1 cellular context compared by ENCODE assay signal in the genomic region with DNA sequence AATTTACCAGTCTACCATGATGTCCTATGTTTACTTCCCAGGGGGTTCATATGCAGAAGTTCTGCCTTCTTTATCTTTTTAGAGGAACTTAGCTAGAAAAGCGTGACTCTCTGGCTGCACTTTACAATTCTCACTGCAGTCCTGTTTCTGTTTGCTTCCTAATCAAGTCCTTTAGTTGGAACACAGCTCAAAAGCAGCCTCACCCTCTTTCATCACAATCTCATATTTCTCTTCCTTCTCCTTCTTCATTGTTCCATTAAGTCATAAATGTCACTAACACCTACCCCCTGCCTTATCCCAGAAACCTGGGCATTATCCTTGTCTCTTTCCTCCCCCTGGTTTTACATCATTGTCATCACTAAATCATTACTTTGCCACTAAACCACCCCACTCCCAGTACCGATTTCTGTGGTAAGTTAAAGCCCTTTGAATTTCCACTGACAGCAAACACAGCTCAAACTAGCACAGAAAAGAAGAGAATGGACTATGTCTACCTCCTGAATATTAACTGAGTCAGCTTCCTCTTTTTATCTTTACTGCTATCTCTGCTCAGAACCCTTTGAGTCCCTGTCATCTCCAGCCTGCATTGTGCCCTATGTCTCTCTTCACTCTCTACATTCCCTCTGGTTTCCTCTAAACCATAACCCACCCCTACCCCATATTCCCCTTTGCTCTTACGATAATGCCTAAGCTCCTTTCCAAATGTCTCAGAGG.
TF ChIP-seq lines count a peak whose summit lies in the region.

No MANE protein-coding gene starts in this region.

TF ChIP-seq in WTC11, 78 proteins besides CTCF, POLR2A, EP300 and RAD21 (continued from another document):
- TF ChIP-seq, protein P1, sequence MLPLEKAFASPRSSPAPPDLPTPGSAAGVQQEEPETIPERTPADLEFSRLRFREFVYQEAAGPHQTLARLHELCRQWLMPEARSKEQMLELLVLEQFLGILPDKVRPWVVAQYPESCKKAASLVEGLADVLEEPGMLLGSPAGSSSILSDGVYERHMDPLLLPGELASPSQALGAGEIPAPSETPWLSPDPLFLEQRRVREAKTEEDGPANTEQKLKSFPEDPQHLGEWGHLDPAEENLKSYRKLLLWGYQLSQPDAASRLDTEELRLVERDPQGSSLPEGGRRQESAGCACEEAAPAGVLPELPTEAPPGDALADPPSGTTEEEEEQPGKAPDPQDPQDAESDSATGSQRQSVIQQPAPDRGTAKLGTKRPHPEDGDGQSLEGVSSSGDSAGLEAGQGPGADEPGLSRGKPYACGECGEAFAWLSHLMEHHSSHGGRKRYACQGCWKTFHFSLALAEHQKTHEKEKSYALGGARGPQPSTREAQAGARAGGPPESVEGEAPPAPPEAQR (CRISPR knock-in tag; IDR thresholded peaks at IDR 0.05), result no peak
- TF ChIP-seq ZNF263 (CRISPR knock-in tag; IDR thresholded peaks at IDR 0.05; ENCODE audit: low read depth), result no peak
- no peak for TF ChIP-seq TEAD4 (CRISPR knock-in tag; IDR thresholded peaks at IDR 0.05)
- TF ChIP-seq JAZF1 (CRISPR knock-in tag; IDR thresholded peaks at IDR 0.05), result no peak
- no peak for TF ChIP-seq FOXP1 (CRISPR knock-in tag; IDR thresholded peaks at IDR 0.05; ENCODE audit: borderline replicate concordance)
TF ChIP-seq in WTC11: peak in this region for 0.
